In genomic region chr19:56403764-56404704, GRCh38 we compare ENCODE assay signal across 8 cellular contexts. TPM values are rescaled to one million over a fixed set of nuclear protein-coding genes. Genes with fewer than 3 reads are reported as not detected.
A peak's percentile ranks its signal among the peaks of the same experiment; 100 is the strongest.
DNase-seq lines count a peak whose midpoint lies in the region; TF ChIP-seq lines count a peak whose summit lies in the region.

TSS of gene ZNF583 (plus strand) at chr19:56404332. CDS start at chr19:56407115, 2,783 bp downstream.

- WGBS in adrenal gland, 4 donors = 0 to 1% (median 0%) methylated on average over 19 to 70 of the region's 70 CpGs
- no CpG with 5 or more reads among the region's 70 CpGs for WGBS in trophoblast cell (ENCODE audit: extremely low coverage, insufficient coverage, insufficient read length)
- WGBS in tibial nerve, 2 donors = 1% methylated on average over 48 to 61 of the region's 70 CpGs

- TF ChIP-seq EP300 in tibial nerve (IDR thresholded peaks at IDR 0.05) = peak; percentile 49 to 71

- H2BK120ac ChIP-seq in trophoblast cell (ENCODE audit: insufficient read depth, low read length, poor library complexity) = peak within 1 kb of the TSS; percentile 86

- peak within 1 kb of the TSS; percentile 94 for H2AFZ ChIP-seq in trophoblast cell (ENCODE audit: insufficient read depth, low read length, poor library complexity)

- H3K4me1 ChIP-seq in adrenal gland (replicated peaks in 1 of 2) (peaks cover 0 to 11% of the 10 kb centered on the region in 2 donors), trophoblast cell (ENCODE audit: control insufficient read depth in 1 of 2, insufficient read depth in 2 of 2, low read length in 2 of 2) (peaks cover 0 to 8% of the 10 kb centered on the region in 2 experiments), tibial nerve (peaks cover 0 to 21% (median 5%) of the 10 kb centered on the region in 4 donors)

- DNase-seq in GM04504 (ENCODE audit: low read depth) (peak; percentile 96), HFF-Myc (ENCODE audit: extremely low read depth, low read depth) (peak; percentile 88), NCI-H1092 (lab: John Stamatoyannopoulos, UW) (peak; percentile 75), SW 1271 (lab: John Stamatoyannopoulos, UW) (peak; percentile 43 to 76), adrenal gland (peak; percentile 97 to 98 (median 98)), cardiac septum (ENCODE audit: low spot score) (peak; percentile 96), trophoblast cell (peak; percentile 82 to 92), tibial nerve (ENCODE audit: low spot score in 2 of 2) (peak; percentile 89 to 93)

- H3K18ac ChIP-seq in trophoblast cell (ENCODE audit: low read length) = peak within 1 kb of the TSS; percentile 81

- peak within 1 kb of the TSS; percentile 67 for H3K4me2 ChIP-seq in trophoblast cell (ENCODE audit: low read length)

- H3K27me3 ChIP-seq in adrenal gland = no peaks in the 10 kb centered on the region
- H3K27me3 ChIP-seq in trophoblast cell (ENCODE audit: insufficient read depth, low read length) = no peaks in the 10 kb centered on the region
- no peaks in the 10 kb centered on the region for H3K27me3 ChIP-seq in tibial nerve

- peaks cover 9% of the 10 kb centered on the region for H3K79me1 ChIP-seq in trophoblast cell (ENCODE audit: low read length)

- H3K14ac ChIP-seq in trophoblast cell (ENCODE audit: low read length) = peak within 1 kb of the TSS; percentile 89

- H2AK5ac ChIP-seq in trophoblast cell (ENCODE audit: low read length) = peak within 1 kb of the TSS; percentile 6

- H3K4me3 ChIP-seq in HFF-Myc (replicated peaks; ENCODE audit: low read depth, low read length) (peak within 1 kb of the TSS; percentile 64), adrenal gland (peak within 1 kb of the TSS; percentile 26 to 83 (median 56)), trophoblast cell (ENCODE audit: low read depth, low read length) (peak within 1 kb of the TSS; percentile 85), tibial nerve (peak within 1 kb of the TSS; percentile 64 to 87 (median 74))

- H3K23ac ChIP-seq in trophoblast cell (ENCODE audit: low read length) = peak within 1 kb of the TSS; percentile 6

- H3K4ac ChIP-seq in trophoblast cell (ENCODE audit: low read depth, low read length) = peak within 1 kb of the TSS; percentile 17

- TF ChIP-seq CTCF in HFF-Myc (IDR thresholded peaks at IDR 0.05; ENCODE audit: low read depth, low read length, missing control alignments) (no peak), adrenal gland (IDR thresholded peaks at IDR 0.05) (no peak), tibial nerve (IDR thresholded peaks at IDR 0.05) (peak in 1 of 5 experiments; percentile 35)

- no peak within 1 kb of the TSS for H2BK12ac ChIP-seq in trophoblast cell (ENCODE audit: low read length)

- intact Hi-C loops in adrenal gland (cut with DNase I) = loop anchor here in 1 of 2 donors (10.0 kb wide), 1 partner anchor 101 kb away; the partner anchor contains the start of gene ZNF471
- intact Hi-C loops in cardiac septum (cut with DNase I) = loop anchor here (1.0 to 5.0 kb wide), 3 partner anchors 11 to 193 kb away; partner anchors contain the start of genes ZNF582 and ZNF71

- H3K36me3 ChIP-seq in adrenal gland (replicated peaks in 1 of 2) (peaks cover 0 to 8% of the 10 kb centered on the region in 2 donors), trophoblast cell (ENCODE audit: control insufficient read depth in 1 of 2, insufficient read depth in 2 of 2, low read length in 2 of 2) (peaks cover 0 to 6% of the 10 kb centered on the region in 2 experiments), tibial nerve (peaks cover 2 to 62% (median 10%) of the 10 kb centered on the region in 3 donors)

- H3K9ac ChIP-seq in trophoblast cell (ENCODE audit: low read length) = peak within 1 kb of the TSS; percentile 91

- peak; percentile 17 to 37 for TF ChIP-seq POLR2A in adrenal gland (IDR thresholded peaks at IDR 0.05)
- peak in 1 of 2 donors; percentile 49 for TF ChIP-seq POLR2A in tibial nerve (IDR thresholded peaks at IDR 0.05)

- H4K12ac ChIP-seq in trophoblast cell (ENCODE audit: low read depth, low read length) = peak within 1 kb of the TSS; percentile 69

- peak within 1 kb of the TSS; percentile 84 for H4K91ac ChIP-seq in trophoblast cell (ENCODE audit: low read depth, low read length)

- H3K27ac ChIP-seq in adrenal gland = peak within 1 kb of the TSS; percentile 86 to 98 (median 93)
- H3K27ac ChIP-seq in trophoblast cell (ENCODE audit: low read depth, low read length) = peak within 1 kb of the TSS; percentile 39
- H3K27ac ChIP-seq in tibial nerve = peak within 1 kb of the TSS; percentile 94 to 98 (median 96)

- peak within 1 kb of the TSS; percentile 89 for H2BK5ac ChIP-seq in trophoblast cell (ENCODE audit: low read depth, low read length, poor library complexity)

- H3K79me2 ChIP-seq in trophoblast cell (ENCODE audit: control insufficient read depth, insufficient read depth, low read length, poor library complexity) = peaks cover 5% of the 10 kb centered on the region

- peak within 1 kb of the TSS; percentile 92 for H4K8ac ChIP-seq in trophoblast cell (ENCODE audit: low read depth, low read length)

- H3K9me3 ChIP-seq in adrenal gland (replicated peaks in 1 of 3) = peaks cover 0 to 20% (median 0%) of the 10 kb centered on the region in 3 donors
- peaks cover 17% of the 10 kb centered on the region for H3K9me3 ChIP-seq in trophoblast cell (ENCODE audit: insufficient read depth, low read depth, low read length)
- peaks cover 0 to 67% (median 18%) of the 10 kb centered on the region in 4 donors for H3K9me3 ChIP-seq in tibial nerve

RNA-seq across cellular contexts. Expression of gene ZNF583, which starts in this region (rescaled TPM):
- total RNA-seq in adrenal gland (1 to 10 TPM; 4.0 to 9.4 (median 6.2) TPM), cardiac septum (7.3 TPM), tibial nerve (10 to 100 TPM in 2 of 4 donors, 1 to 10 TPM in 2; 4.5 to 14.9 (median 11.0) TPM)
- 10 to 100 TPM in 1 of 3 donors, 1 to 10 TPM in 2; 1.5 to 10.1 (median 2.7) TPM for polyA plus RNA-seq in adrenal gland
- 2.3 TPM in 2 replicates for polyA plus RNA-seq in trophoblast cell (2013)

Comparison
In these comparisons a context has a peak if more than half of its experiments do, and no peak if none do; other contexts are left out.
1. Peak in every context shown above with its lines: DNase-seq, H3K4me3 ChIP-seq and H3K27ac ChIP-seq.
2. H3K27ac ChIP-seq: peak in every context shown above with its lines; median percentile 96 in tibial nerve; 93 in adrenal gland; 39 in trophoblast cell.